In genomic region chr5:91367908-91368648, GRCh38 we compare ENCODE assay signal across 30 cellular contexts. TPM values are rescaled to one million over a fixed set of nuclear protein-coding genes. Genes with fewer than 3 reads are reported as not detected.
DNase-seq lines count a peak whose midpoint lies in the region; ATAC-seq, FAIRE-seq and TF ChIP-seq lines count a peak whose summit lies in the region.
"Had no signal": no experiment of that assay in that cellular context is flagged by ENCODE, and none has a peak within 500 bp of the region (broad histone marks: within the 10 kb centered on the region; RNA-seq: fewer than 3 reads in every experiment).

No MANE protein-coding gene starts in this region.

- POLR2A ChIA-PET in HepG2 (lab: Yijun Ruan, JAX) = interaction anchor here (1.2 kb wide), 1 partner anchor 12 kb away, joined by 5 read pairs; no protein-coding TSS in a partner anchor
- POLR2A ChIA-PET in naive thymus-derived CD4-positive, alpha-beta T cell (lab: Charles Lee) = interaction anchor here (1.6 to 3.5 kb wide), 3 partner anchors 11 to 16 kb away, joined by 4 to 27 read pairs (median 19); partner anchors contain the start of gene ARRDC3

- no peak for TF ChIP-seq EP300 in HepG2 (IDR thresholded peaks at IDR 0.05; ENCODE audit: low read depth in 2 of 2, low read length in 2 of 2)
- TF ChIP-seq EP300 in HepG2 (CRISPR knock-in tag; IDR thresholded peaks at IDR 0.05; ENCODE audit: borderline replicate concordance) = no peak

- TF ChIP-seq POLR2A in right lobe of liver (IDR thresholded peaks at IDR 0.05) = peak; percentile 8
- TF ChIP-seq POLR2A in HepG2 (IDR thresholded peaks at IDR 0.05; ENCODE audit: insufficient read depth in 1 of 2, low read depth in 2 of 2, low read length in 2 of 2) = no peak
- no peak for TF ChIP-seq POLR2A in GM12891 (IDR thresholded peaks at IDR 0.05; ENCODE audit: low read depth, low read length)

- BruUV-seq in HepG2 (replicated peaks; lab: Mats Ljungman, UMichigan) = no TSS peak

- peaks cover 6 to 55% (median 32%) of the 10 kb centered on the region in 4 donors for H3K36me3 ChIP-seq in right lobe of liver
- H3K36me3 ChIP-seq in HepG2 (replicated peaks in 1 of 2; ENCODE audit: control insufficient read depth in 1 of 2, insufficient read depth in 2 of 2, low read length in 2 of 2) = peaks cover 7 to 22% of the 10 kb centered on the region in 2 experiments
- H3K36me3 ChIP-seq in naive thymus-derived CD4-positive, alpha-beta T cell (ENCODE audit: control insufficient read depth in 2 of 3, insufficient read depth in 3 of 3, low read length in 3 of 3) = peaks cover 18 to 44% (median 38%) of the 10 kb centered on the region in 3 experiments
- H3K36me3 ChIP-seq in osteoblast (ENCODE audit: insufficient read depth, low read length) = peaks cover 56% of the 10 kb centered on the region

- ATAC-seq in right lobe of liver (no peak), HepG2 (no peak), left lobe of liver (no peak)
- no peak for ATAC-seq in naive thymus-derived CD4-positive, alpha-beta T cell
- ATAC-seq: right cardiac atrium had no signal

- in situ Hi-C loops in HepG2 (cut with HindIII; ENCODE audit: extremely low pct_ligation_motif_present, low pct_unique_long_range_greater_than_20kb) = no loop called here

- no peaks in the 10 kb centered on the region for H3K9me3 ChIP-seq in right lobe of liver
- H3K9me3 ChIP-seq in HepG2 (ENCODE audit: low read length) = no peaks in the 10 kb centered on the region
- H3K9me3 ChIP-seq in naive thymus-derived CD4-positive, alpha-beta T cell (ENCODE audit: control insufficient read depth in 2 of 3, low read length in 3 of 3) = no peaks in the 10 kb centered on the region
- H3K9me3 ChIP-seq in osteoblast (ENCODE audit: low read depth, low read length) = no peaks in the 10 kb centered on the region
- H3K9me3 ChIP-seq: body of pancreas, Caco-2, esophagus squamous epithelium, lower lobe of right lung, thoracic aorta, vagina had no signal

- H3K4me1 ChIP-seq in right lobe of liver (peaks cover 0 to 4% (median 0%) of the 10 kb centered on the region in 4 donors), HepG2 (ENCODE audit: insufficient read depth, low read length) (no peaks in the 10 kb centered on the region), osteoblast (ENCODE audit: insufficient read depth, low read length) (no peaks in the 10 kb centered on the region)
- H3K4me1 ChIP-seq in naive thymus-derived CD4-positive, alpha-beta T cell (ENCODE audit: control insufficient read depth in 2 of 2, insufficient read depth in 2 of 2, low read length in 2 of 2) = peaks cover 0 to 19% of the 10 kb centered on the region in 2 donors
- H3K4me1 ChIP-seq: Caco-2 had no signal

- H2AFZ ChIP-seq in HepG2 (ENCODE audit: low read length) (no peak overlapping the region), osteoblast (ENCODE audit: low read length) (no peak overlapping the region)

- intact Hi-C loops in right lobe of liver (cut with DNase I) (no loop called here), HepG2 (cut with micrococcal nuclease; ENCODE audit: unreplicated experiment) (no loop called here)
- intact Hi-C loops in naive thymus-derived CD4-positive, alpha-beta T cell (cut with micrococcal nuclease) = no loop called here

- no peak overlapping the region for H3K9ac ChIP-seq in HepG2 (ENCODE audit: insufficient read depth, low read depth, low read length)

- peak overlapping the region; percentile 45 to 79 (median 61) for H3K4me3 Mint-ChIP-seq in brain
- H3K4me3 Mint-ChIP-seq in naive thymus-derived CD4-positive, alpha-beta T cell = peak overlapping the region in 1 of 10 donors; percentile 4

- H3K79me2 ChIP-seq in HepG2 (ENCODE audit: insufficient read depth, low read length) (no peaks in the 10 kb centered on the region), osteoblast (ENCODE audit: insufficient read depth, low read length) (peaks cover 11% of the 10 kb centered on the region)

- H3K27me3 ChIP-seq in right lobe of liver (no peaks in the 10 kb centered on the region), HepG2 (ENCODE audit: control insufficient read depth in 1 of 2, insufficient read depth in 2 of 2, low read length in 2 of 2) (no peaks in the 10 kb centered on the region), osteoblast (ENCODE audit: insufficient read depth, low read length) (no peaks in the 10 kb centered on the region)
- no peaks in the 10 kb centered on the region for H3K27me3 ChIP-seq in naive thymus-derived CD4-positive, alpha-beta T cell (ENCODE audit: control insufficient read depth in 2 of 2, insufficient read depth in 2 of 2, low read length in 2 of 2)
- H3K27me3 ChIP-seq: body of pancreas, esophagus squamous epithelium, vagina had no signal

- H3K4me1 Mint-ChIP-seq in brain = peaks cover 62% of the 10 kb centered on the region
- H3K4me1 Mint-ChIP-seq in naive thymus-derived CD4-positive, alpha-beta T cell = peaks cover 0 to 42% (median 34%) of the 10 kb centered on the region in 7 donors

- DNase-seq in right lobe of liver = no peak
- DNase-seq in HepG2 (ENCODE audit: low spot score) = no peak
- no peak for DNase-seq in naive thymus-derived CD4-positive, alpha-beta T cell
- no peak for DNase-seq in osteoblast (ENCODE audit: insufficient read length, low spot score, missing footprints)
- DNase-seq in NCI-H2227 (lab: John Stamatoyannopoulos, UW; ENCODE audit: unreplicated experiment) = no peak
- DNase-seq in left lobe of liver (ENCODE audit: low spot score) = no peak
- DNase-seq in GM12891 (ENCODE audit: insufficient read length, low spot score) = no peak
- DNase-seq: activated CD4-positive, alpha-beta T cell treated with anti-CD3 and anti-CD28 coated beads, Interleukin-2, amount 50 U/mL, for 1 hour; body of pancreas; Caco-2; DMS79; effector CD4-positive, alpha-beta T cell; esophagus squamous epithelium; glutamatergic neuron; IMR-90; kidney; lower lobe of right lung; NCI-H1105; NCI-H2029 treated with DMSO at 0.1 percent for 48 hours; NCI-H226; NCI-H82; occipital lobe; right cardiac atrium; stimulated activated CD4-positive, alpha-beta T cell treated with anti-CD3 and anti-CD28 coated beads, Interleukin-12 subunit alpha, Interleukin-12 subunit beta, amount 100 ng/mL, for 4 hours; stimulated activated CD4-positive, alpha-beta T cell treated with anti-CD3 and anti-CD28 coated beads, Interleukin-4, amount 100 ng/mL, for 24 hours; stimulated activated naive CD4-positive, alpha-beta T cell; WERI-Rb-1 had no signal

- no peak overlapping the region for H3K4me3 ChIP-seq in right lobe of liver
- no peak overlapping the region for H3K4me3 ChIP-seq in HepG2 (replicated peaks in 1 of 3; ENCODE audit: insufficient read depth in 1 of 3, low read depth in 2 of 3, low read length in 3 of 3)
- H3K4me3 ChIP-seq in naive thymus-derived CD4-positive, alpha-beta T cell (ENCODE audit: low read length) = no peak overlapping the region
- no peak overlapping the region for H3K4me3 ChIP-seq in osteoblast (ENCODE audit: insufficient read depth, low read length)
- H3K4me3 ChIP-seq: body of pancreas, esophagus squamous epithelium, lower lobe of right lung, thoracic aorta, vagina had no signal

- H4K20me1 ChIP-seq in HepG2 (ENCODE audit: insufficient read depth, low read length) (no peaks in the 10 kb centered on the region), osteoblast (ENCODE audit: insufficient read depth, low read length) (peaks cover 25% of the 10 kb centered on the region)

- no peak overlapping the region for H3K4me2 ChIP-seq in HepG2 (ENCODE audit: low read depth, low read length)
- H3K4me2 ChIP-seq in osteoblast (ENCODE audit: insufficient read depth, low read length) = no peak overlapping the region

- H3K27ac Mint-ChIP-seq in brain = peak overlapping the region in 4 of 5 experiments; percentile 34 to 95 (median 50)
- peak overlapping the region in 7 of 9 donors; percentile 10 to 87 (median 49) for H3K27ac Mint-ChIP-seq in naive thymus-derived CD4-positive, alpha-beta T cell

- H3K9me3 Mint-ChIP-seq in brain = no peaks in the 10 kb centered on the region
- no peaks in the 10 kb centered on the region for H3K9me3 Mint-ChIP-seq in naive thymus-derived CD4-positive, alpha-beta T cell

- 94% methylated on average over 8 of the region's 8 CpGs for WGBS in right lobe of liver (ENCODE audit: insufficient coverage, low coverage, low lambda C conversion rate, missing lambda C conversion rate)
- WGBS in HepG2 (ENCODE audit: low lambda C conversion rate) = 96% methylated on average over 8 of the region's 8 CpGs

- H3K27ac ChIP-seq in right lobe of liver = no peak overlapping the region
- H3K27ac ChIP-seq in HepG2 (ENCODE audit: extremely low read length, insufficient read depth, low read length) = no peak overlapping the region
- no peak overlapping the region for H3K27ac ChIP-seq in naive thymus-derived CD4-positive, alpha-beta T cell (ENCODE audit: low read depth, low read length)
- no peak overlapping the region for H3K27ac ChIP-seq in osteoblast (ENCODE audit: low read depth, low read length)
- H3K27ac ChIP-seq: esophagus squamous epithelium, thoracic aorta, vagina, WERI-Rb-1 had no signal

- H3K27me3 Mint-ChIP-seq in brain = no peaks in the 10 kb centered on the region
- no peaks in the 10 kb centered on the region for H3K27me3 Mint-ChIP-seq in naive thymus-derived CD4-positive, alpha-beta T cell

- no peak for TF ChIP-seq CTCF in right lobe of liver (IDR thresholded peaks at IDR 0.05)
- no peak for TF ChIP-seq CTCF in HepG2 (CRISPR knock-in tag; IDR thresholded peaks at IDR 0.05)
- TF ChIP-seq CTCF in brain (conservative IDR thresholded peaks at IDR 0.05) = no peak
- TF ChIP-seq CTCF in osteoblast (IDR thresholded peaks at IDR 0.05; ENCODE audit: extremely low read depth, low read depth, low read length) = no peak

- no peak for TF ChIP-seq RAD21 in HepG2 (CRISPR knock-in tag; IDR thresholded peaks at IDR 0.05)

- no peak for FAIRE-seq in HepG2 (lab: Jason Lieb, UNC)
- no peak for FAIRE-seq in GM12891 (lab: Jason Lieb, UNC)

- CTCF ChIA-PET in HepG2 (lab: Yijun Ruan, JAX; ENCODE audit: low intra/inter-chr PET ratio, low total read pairs) = no interaction called here
- CTCF ChIA-PET in naive thymus-derived CD4-positive, alpha-beta T cell (lab: Charles Lee) = interaction anchor here (1.7 kb wide), 1 partner anchor 142 kb away, joined by 7 read pairs; no protein-coding TSS in a partner anchor

- H3K36me3 Mint-ChIP-seq in brain = peaks cover 74% of the 10 kb centered on the region
- peaks cover 8 to 41% (median 33%) of the 10 kb centered on the region in 5 donors for H3K36me3 Mint-ChIP-seq in naive thymus-derived CD4-positive, alpha-beta T cell

RNA-seq across cellular contexts. Expression of gene ARRDC3, which starts 15.0 kb away (rescaled TPM):
- total RNA-seq in right lobe of liver = 10 to 100 TPM; 14.3 to 96.9 (median 46.0) TPM
- 12.2 and 24.4 TPM in 2 replicates for total RNA-seq in HepG2 (2016; rRNA removed; fragmentation: Illumina TruSeq; extraction: Trizol)
- 7.8 TPM in 2 replicates for total RNA-seq in HepG2 (2016; cell fraction: cytosol; rRNA removed; fragmentation: Illumina TruSeq; extraction: Trizol; ENCODE audit: low read depth)
- total RNA-seq in HepG2 (2016; cell fraction: insoluble cytoplasmic fraction; rRNA removed; fragmentation: Illumina TruSeq; extraction: Trizol) = 13.5 and 19.6 TPM in 2 replicates
- 11.0 and 11.3 TPM in 2 replicates for total RNA-seq in HepG2 (2016; cell fraction: membrane; rRNA removed; fragmentation: Illumina TruSeq; extraction: Trizol)
- total RNA-seq in HepG2 (2016; cell fraction: nucleus; rRNA removed; fragmentation: Illumina TruSeq; extraction: Trizol) = 46.8 and 50.0 TPM in 2 replicates
- 3.4 and 5.9 TPM in 2 replicates for polyA plus RNA-seq in HepG2 (2011; rRNA removed)
- 1.0 and 3.5 TPM in 2 replicates for polyA plus RNA-seq in HepG2 (2011; cell fraction: cytosol; rRNA removed)
- polyA plus RNA-seq in HepG2 (2011; cell fraction: nucleus; rRNA removed) = 4.1 and 6.4 TPM in 2 replicates
- 10.9 and 12.8 TPM in 2 replicates for polyA plus RNA-seq in HepG2 (2012)
- polyA plus RNA-seq in HepG2 (2016; cell fraction: cytosol; fragmentation: Illumina TruSeq; extraction: Trizol; ENCODE audit: low read depth) = 0.52 and 0.62 TPM in 2 replicates
- polyA plus RNA-seq in HepG2 (2016; cell fraction: insoluble cytoplasmic fraction; fragmentation: Illumina TruSeq; extraction: Trizol; ENCODE audit: low read depth) = 7.6 and 8.4 TPM in 2 replicates
- 2.1 and 2.7 TPM in 2 replicates for polyA plus RNA-seq in HepG2 (2016; cell fraction: membrane; fragmentation: Illumina TruSeq; extraction: Trizol; ENCODE audit: low read depth)
- polyA plus RNA-seq in HepG2 (2016; cell fraction: nucleus; fragmentation: Illumina TruSeq; extraction: Trizol; ENCODE audit: insufficient read depth, low read depth) = 35.7 and 39.1 TPM in 2 replicates
- polyA minus RNA-seq in HepG2 (2011; rRNA and poly(A)+ RNA removed; ENCODE audit: low replicate concordance) = 10.6 and 28.7 TPM in 2 replicates
- 9.8 and 22.2 TPM in 2 replicates for polyA minus RNA-seq in HepG2 (2011; cell fraction: cytosol; rRNA and poly(A)+ RNA removed)
- 15.3 and 23.9 TPM in 2 replicates for polyA minus RNA-seq in HepG2 (2011; cell fraction: nucleus; rRNA and poly(A)+ RNA removed)
- 16.4 TPM for polyA plus RNA-seq in brain (ENCODE audit: insufficient read depth, low read depth, low replicate concordance)
- total RNA-seq in naive thymus-derived CD4-positive, alpha-beta T cell = 100 to 1,000 TPM in 4 of 5 experiments, 10 to 100 TPM in 1; 29.8 to 256 (median 172) TPM
- polyA plus RNA-seq in naive thymus-derived CD4-positive, alpha-beta T cell = 100 to 1,000 TPM in 1 of 2 donors, 10 to 100 TPM in 1; 60.5 to 130 TPM
- 93.1 and 101 TPM in 2 replicates for total RNA-seq in osteoblast
- total RNA-seq in left lobe of liver = 30.0 TPM
- polyA plus RNA-seq in GM12891 (2012; ENCODE audit: low read depth, missing spikeins) = 5.3 TPM
